ENCODE assay signal across 29 cellular contexts in genomic region chr4:40693946-40694345, GRCh38. TPM values are rescaled to one million over a fixed set of nuclear protein-coding genes. Genes with fewer than 3 reads are reported as not detected.
"Had no signal": no experiment of that assay in that cellular context is flagged by ENCODE, and none has a peak within 500 bp of the region (broad histone marks: within the 10 kb centered on the region; RNA-seq: fewer than 3 reads in every experiment).

No MANE protein-coding gene starts in this region.

- H3K27ac Mint-ChIP-seq: activated naive CD4-positive, alpha-beta T cell treated with anti-CD3 and anti-CD28 coated beads for 36 hours; activated naive CD8-positive, alpha-beta T cell treated with anti-CD3 and anti-CD28 coated beads for 36 hours; activated T-cell treated with anti-CD3 and anti-CD28 coated beads, Interleukin-2, amount 50 U/mL, for 72 hours; brain; natural killer cell treated with Interleukin-12 subunit alpha and Interleukin-12 subunit beta and Interleukin-15 and Interleukin-18, amount 100 ng/mL, for 72 hours; progenitor cell of endocrine pancreas; stimulated activated effector memory CD8-positive, alpha-beta T cell treated with anti-CD3 and anti-CD28 coated beads, Interleukin-12 subunit alpha, Interleukin-12 subunit beta, amount 100 ng/mL, for 72 hours; stimulated activated naive CD8-positive, alpha-beta T cell treated with anti-CD3 and anti-CD28 coated beads, Interleukin-15, Interleukin-2, amounts not matched to agents 100 ng/mL and 50 ng/mL, for 24 hours had no signal

- H3K36me3 ChIP-seq: ascending aorta, cardiac muscle cell, colonic mucosa, gastrocnemius medialis, neutrophil, thoracic aorta, upper lobe of left lung had no signal

- H3K9me3 Mint-ChIP-seq: activated naive CD4-positive, alpha-beta T cell treated with anti-CD3 and anti-CD28 coated beads for 36 hours; activated T-cell treated with anti-CD3 and anti-CD28 coated beads, Interleukin-2, amount 50 U/mL, for 72 hours; natural killer cell treated with Interleukin-12 subunit alpha and Interleukin-12 subunit beta and Interleukin-15 and Interleukin-18, amount 100 ng/mL, for 72 hours; stimulated activated effector memory CD8-positive, alpha-beta T cell treated with anti-CD3 and anti-CD28 coated beads, Interleukin-12 subunit alpha, Interleukin-12 subunit beta, amount 100 ng/mL, for 72 hours; stimulated activated naive CD8-positive, alpha-beta T cell treated with anti-CD3 and anti-CD28 coated beads, Interleukin-15, Interleukin-2, amounts not matched to agents 100 ng/mL and 50 ng/mL, for 24 hours had no signal

- H3K27ac ChIP-seq: ascending aorta, cardiac muscle cell, colonic mucosa, gastrocnemius medialis, neutrophil, thoracic aorta, upper lobe of left lung had no signal

- H3K4me1 ChIP-seq: ascending aorta, colonic mucosa, gastrocnemius medialis, upper lobe of left lung had no signal

- H3K27me3 ChIP-seq: ascending aorta, cardiac muscle cell, colonic mucosa, gastrocnemius medialis, neutrophil, upper lobe of left lung had no signal

- DNase-seq: activated CD4-positive, alpha-beta T cell treated with anti-CD3 and anti-CD28 coated beads, Interleukin-2, amount 50 U/mL, for 4 hours; activated effector memory CD4-positive, alpha-beta T cell treated with Interleukin-2 at 50 U/mL for 16 hours; activated naive CD4-positive, alpha-beta T cell treated with anti-CD3 and anti-CD28 coated beads for 36 hours; activated naive CD8-positive, alpha-beta T cell treated with anti-CD3 and anti-CD28 coated beads for 36 hours; activated T-cell treated with anti-CD3 and anti-CD28 coated beads for 4 hours; activated T-cell treated with anti-CD3 and anti-CD28 coated beads, Interleukin-2, amount 50 U/mL, for 72 hours; cerebellar nuclear complex; colonic mucosa; effector CD8-positive, alpha-beta T cell; gastrocnemius medialis; glutamatergic neuron; left cardiac atrium; left ventricle myocardium superior; mucosa of descending colon; small intestine; stimulated activated CD4-positive, alpha-beta T cell treated with anti-CD3 and anti-CD28 coated beads, Interleukin-4, amount 100 ng/mL, for 24 hours; upper lobe of left lung had no signal

- H3K36me3 Mint-ChIP-seq: activated naive CD8-positive, alpha-beta T cell treated with anti-CD3 and anti-CD28 coated beads for 36 hours; brain; natural killer cell treated with Interleukin-12 subunit alpha and Interleukin-12 subunit beta and Interleukin-15 and Interleukin-18, amount 100 ng/mL, for 72 hours; stimulated activated effector memory CD8-positive, alpha-beta T cell treated with anti-CD3 and anti-CD28 coated beads, Interleukin-12 subunit alpha, Interleukin-12 subunit beta, amount 100 ng/mL, for 72 hours had no signal

- H3K4me3 Mint-ChIP-seq: activated naive CD4-positive, alpha-beta T cell treated with anti-CD3 and anti-CD28 coated beads for 36 hours; activated naive CD8-positive, alpha-beta T cell treated with anti-CD3 and anti-CD28 coated beads for 36 hours; activated T-cell treated with anti-CD3 and anti-CD28 coated beads, Interleukin-2, amount 50 U/mL, for 72 hours; brain; natural killer cell treated with Interleukin-12 subunit alpha and Interleukin-12 subunit beta and Interleukin-15 and Interleukin-18, amount 100 ng/mL, for 72 hours; stimulated activated effector memory CD8-positive, alpha-beta T cell treated with anti-CD3 and anti-CD28 coated beads, Interleukin-12 subunit alpha, Interleukin-12 subunit beta, amount 100 ng/mL, for 72 hours; stimulated activated naive CD8-positive, alpha-beta T cell treated with anti-CD3 and anti-CD28 coated beads, Interleukin-15, Interleukin-2, amounts not matched to agents 100 ng/mL and 50 ng/mL, for 24 hours had no signal

- H3K4me3 ChIP-seq: ascending aorta, cardiac muscle cell, colonic mucosa, gastrocnemius medialis, mucosa of descending colon, thoracic aorta, upper lobe of left lung had no signal

- ATAC-seq: activated T-cell treated with anti-CD3 and anti-CD28 coated beads, Interleukin-2, amount 50 U/mL, for 72 hours; gastrocnemius medialis; left cardiac atrium; left ventricle myocardium superior; mucosa of descending colon; natural killer cell treated with Interleukin-12 subunit alpha and Interleukin-12 subunit beta and Interleukin-15 and Interleukin-18, amount 100 ng/mL, for 72 hours; sciatic nerve; stimulated activated effector memory CD8-positive, alpha-beta T cell treated with anti-CD3 and anti-CD28 coated beads, Interleukin-12 subunit alpha, Interleukin-12 subunit beta, amount 100 ng/mL, for 72 hours had no signal

- H3K4me1 Mint-ChIP-seq: activated naive CD8-positive, alpha-beta T cell treated with anti-CD3 and anti-CD28 coated beads for 36 hours; brain; stimulated activated effector memory CD8-positive, alpha-beta T cell treated with anti-CD3 and anti-CD28 coated beads, Interleukin-12 subunit alpha, Interleukin-12 subunit beta, amount 100 ng/mL, for 72 hours had no signal

- H3K27me3 Mint-ChIP-seq: progenitor cell of endocrine pancreas had no signal

RNA-seq across cellular contexts. Expression of gene NSUN7, which starts 55.8 kb away (rescaled TPM):
- total RNA-seq: lung microvascular endothelial cell, myocyte had no signal
